Comparison of ENCODE assay signal across 18 cellular contexts in genomic region chr5:132766806-132767055, GRCh38. TPM values are rescaled to one million over a fixed set of nuclear protein-coding genes. Genes with fewer than 3 reads are reported as not detected.
A peak's percentile ranks its signal among the peaks of the same experiment; 100 is the strongest.
DNase-seq lines count a peak whose midpoint lies in the region; ATAC-seq and TF ChIP-seq lines count a peak whose summit lies in the region.
"Had no signal": no experiment of that assay in that cellular context is flagged by ENCODE, and none has a peak within 500 bp of the region (broad histone marks: within the 10 kb centered on the region; RNA-seq: fewer than 3 reads in every experiment).

No MANE protein-coding gene starts in this region.

- intact Hi-C loops in PC-9 (cut with micrococcal nuclease; ENCODE audit: unreplicated experiment): no loop called here

- H3K4me1 Mint-ChIP-seq in T-helper 17 cell: peaks cover 4% of the 10 kb centered on the region
- peaks cover 6% of the 10 kb centered on the region for H3K4me1 Mint-ChIP-seq in neural crest cell

- H3K4me1 ChIP-seq in PC-9 (replicated peaks; ENCODE audit: insufficient read depth): no peaks in the 10 kb centered on the region
- H3K4me1 ChIP-seq: A549 had no signal

- H3K9me3 ChIP-seq in T-helper 17 cell (ENCODE audit: control insufficient read depth, low read length, poor library complexity, severe bottlenecking): no peaks in the 10 kb centered on the region
- no peaks in the 10 kb centered on the region for H3K9me3 ChIP-seq in PC-9 (ENCODE audit: insufficient read depth, low read depth)
- H3K9me3 ChIP-seq: A549, SJCRH30 had no signal

- ATAC-seq in T-helper 17 cell: no peak
- ATAC-seq in GM19397 (IDR thresholded peaks at IDR 0.05; ENCODE audit: unreplicated experiment): no peak
- ATAC-seq: A549; CD8-positive, alpha-beta T cell; PC-3 had no signal

- H3K27ac ChIP-seq in cingulate gyrus (ENCODE audit: low read depth, low read length) (peak overlapping the region; percentile 76), PC-9 (no peak overlapping the region)
- H3K27ac ChIP-seq: A549, SJCRH30 had no signal

- no peaks in the 10 kb centered on the region for H3F3A ChIP-seq in PC-9 (ENCODE audit: insufficient read depth, low read depth)

- no peak overlapping the region for H3K4me2 ChIP-seq in PC-9
- H3K4me2 ChIP-seq: A549 had no signal

- H3K36me3 Mint-ChIP-seq in T-helper 17 cell (ENCODE audit: low read depth) (peaks cover 5% of the 10 kb centered on the region), neural crest cell (ENCODE audit: low read depth) (no peaks in the 10 kb centered on the region)

- H3K4me3 ChIP-seq in H7 (ENCODE audit: insufficient read depth, low read depth, low read length): no peak overlapping the region
- no peak overlapping the region for H3K4me3 ChIP-seq in PC-9
- H3K4me3 ChIP-seq: A549, SJCRH30 had no signal

- DNase-seq in H7 (peak; percentile 22), T-helper 17 cell (no peak), neural crest cell (ENCODE audit: low read depth, low spot score) (no peak), PC-9 (no peak)
- DNase-seq in stimulated activated CD8-positive, alpha-beta memory T cell treated with anti-CD3 and anti-CD28 coated beads, Interleukin-4, amount 100 ng/mL, for 48 hours: no peak
- no peak for DNase-seq in stimulated activated CD4-positive, alpha-beta T cell treated with anti-CD3 and anti-CD28 coated beads, Interleukin-15, amount 100 ng/mL, for 24 hours
- DNase-seq: Calu3; CD8-positive, alpha-beta T cell; EL; KBM-7; NCI-H187; NCI-H345; NCI-H524 treated with DMSO at 0.1 percent for 48 hours; PC-3; SJCRH30 had no signal

- no peaks in the 10 kb centered on the region; the same call in none of the 2 replicates for H3K36me3 ChIP-seq in H7 (replicated peaks; ENCODE audit: control insufficient read depth, insufficient read depth, low read length)
- H3K36me3 ChIP-seq in PC-9 (ENCODE audit: low read depth): no peaks in the 10 kb centered on the region
- H3K36me3 ChIP-seq: SJCRH30 had no signal

- no peak overlapping the region for H2AFZ ChIP-seq in PC-9

- H3K79me2 ChIP-seq in PC-9 (ENCODE audit: low read depth): no peaks in the 10 kb centered on the region

- H3K27ac Mint-ChIP-seq in T-helper 17 cell: peak overlapping the region; percentile 61
- H3K27ac Mint-ChIP-seq in neural crest cell (ENCODE audit: unreplicated experiment): peak overlapping the region; percentile 37
- H3K27ac Mint-ChIP-seq: CD8-positive, alpha-beta T cell had no signal

- H4K20me1 ChIP-seq in PC-9 (ENCODE audit: insufficient read depth): no peaks in the 10 kb centered on the region

- TF ChIP-seq CTCF in neural crest cell (conservative IDR thresholded peaks at IDR 0.05) (no peak), PC-9 (conservative IDR thresholded peaks at IDR 0.05) (no peak)

- CTCF ChIA-PET in PC-9 (lab: Charles Lee): interaction anchor here (0.5 kb wide), 1 partner anchor 52 kb away, joined by 3 read pairs; no protein-coding TSS in a partner anchor

- BruUV-seq in PC-9 (replicated peaks; lab: Mats Ljungman, UMichigan): no TSS peak

- POLR2A ChIA-PET in PC-9 (lab: Charles Lee; ENCODE audit: unreplicated experiment): no interaction called here

- no peaks in the 10 kb centered on the region for H3K9me2 ChIP-seq in PC-9 (ENCODE audit: insufficient read depth)

- H3K27me3 ChIP-seq in H7 (ENCODE audit: control insufficient read depth, insufficient read depth, low read length): no peaks in the 10 kb centered on the region
- no peaks in the 10 kb centered on the region for H3K27me3 ChIP-seq in PC-9 (ENCODE audit: insufficient read depth, low read depth)
- H3K27me3 ChIP-seq: SJCRH30 had no signal

- H3K4me3 Mint-ChIP-seq in T-helper 17 cell (no peak overlapping the region), neural crest cell (no peak overlapping the region)
- H3K4me3 Mint-ChIP-seq: CD8-positive, alpha-beta T cell had no signal

- no peaks in the 10 kb centered on the region for H3K9me3 Mint-ChIP-seq in neural crest cell
- H3K9me3 Mint-ChIP-seq: CD8-positive, alpha-beta T cell had no signal

- H3K27me3 Mint-ChIP-seq in T-helper 17 cell: no peaks in the 10 kb centered on the region
- H3K27me3 Mint-ChIP-seq in neural crest cell (ENCODE audit: low read depth): no peaks in the 10 kb centered on the region

RNA-seq across cellular contexts. Expression of gene SEPTIN8, which starts 10.3 kb away (rescaled TPM):
- total RNA-seq in H7 (2014; rRNA removed; shearing (Covaris generic)): 10.5 and 12.4 TPM in 2 replicates
- total RNA-seq in T-helper 17 cell: 1 to 10 TPM; 8.0 to 8.8 TPM
- total RNA-seq in neural crest cell: 71.1 and 71.4 TPM in 2 replicates
- 22.3 and 24.2 TPM in 2 replicates for total RNA-seq in PC-9 (2021)

RNA-seq across cellular contexts. Expression of gene CCNI2, which starts 19.5 kb away (rescaled TPM):
- 0.07 and 0.18 TPM in 2 replicates for total RNA-seq in H7 (2014; rRNA removed; shearing (Covaris generic))
- total RNA-seq in T-helper 17 cell: 10 to 100 TPM in 1 of 2 donors, 1 to 10 TPM in 1; 8.7 to 13.7 TPM
- not detected in 2 replicates for total RNA-seq in neural crest cell
- total RNA-seq in PC-9 (2021): 1.2 and 1.7 TPM in 2 replicates
- total RNA-seq: PC-3, SJCRH30 had no signal

RNA-seq across cellular contexts. Expression of gene KIF3A, which starts 29.4 kb away (rescaled TPM):
- 2.7 and 3.2 TPM in 2 replicates for total RNA-seq in H7 (2014; rRNA removed; shearing (Covaris generic))
- total RNA-seq in T-helper 17 cell: 10 to 100 TPM; 12.6 to 17.9 TPM
- 22.6 and 23.8 TPM in 2 replicates for total RNA-seq in neural crest cell
- 10.1 and 15.2 TPM in 2 replicates for total RNA-seq in PC-9 (2021)

RNA-seq across cellular contexts. Expression of gene SOWAHA, which starts 46.4 kb away (rescaled TPM):
- total RNA-seq in H7 (2014; rRNA removed; shearing (Covaris generic)): 0.21 TPM in 1 of 2 replicates, not detected in the other
- total RNA-seq in T-helper 17 cell (not detected), neural crest cell (not detected in 2 replicates), PC-9 (2021) (not detected in 2 replicates)
- total RNA-seq: CD8-positive, alpha-beta T cell had no signal
